Comparison of ENCODE assay signal across 16 cellular contexts in the genomic region with DNA sequence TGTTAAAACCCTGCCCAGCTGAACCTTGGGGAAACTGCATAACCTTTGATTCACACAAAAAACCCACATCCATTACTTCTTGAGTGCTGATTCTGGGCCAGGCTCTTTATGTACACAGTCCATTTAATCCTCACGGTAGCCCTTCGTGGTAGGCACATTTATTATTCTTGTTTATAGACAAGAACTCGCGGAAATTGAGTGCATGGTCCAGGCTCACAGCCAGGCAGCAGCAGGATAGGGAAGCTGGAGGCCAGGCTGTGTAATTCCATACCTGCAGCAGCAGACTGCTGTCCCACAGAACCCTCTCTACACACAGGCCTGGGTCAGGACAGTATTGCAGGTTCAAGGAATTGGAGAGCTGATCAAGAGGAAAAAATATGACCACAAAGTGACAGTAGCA. TPM values are rescaled to one million over a fixed set of nuclear protein-coding genes. Genes with fewer than 3 reads are reported as not detected.
DNase-seq lines count a peak whose midpoint lies in the region; ATAC-seq, FAIRE-seq and TF ChIP-seq lines count a peak whose summit lies in the region.
"Had no signal": no experiment of that assay in that cellular context is flagged by ENCODE, and none has a peak within 500 bp of the region (broad histone marks: within the 10 kb centered on the region; RNA-seq: fewer than 3 reads in every experiment).

No MANE protein-coding gene starts in this region.

- no peak overlapping the region for H2BK5ac ChIP-seq in H1 (ENCODE audit: low read depth, low read length)

- no peak overlapping the region for H3K56ac ChIP-seq in H1 (replicated peaks; ENCODE audit: insufficient read length, low read depth, low read length)

- BruUV-seq in OCI-LY7 (replicated peaks; lab: Mats Ljungman, UMichigan), result no TSS peak

- no peak overlapping the region for H3K18ac ChIP-seq in H1 (ENCODE audit: extremely low read depth, low read length)

- H4K20me1 ChIP-seq in H1 (replicated peaks in 1 of 2; ENCODE audit: control insufficient read depth in 1 of 2, insufficient read depth in 2 of 2, low read length in 2 of 2), result no peaks in the 10 kb centered on the region
- no peaks in the 10 kb centered on the region for H4K20me1 ChIP-seq in OCI-LY7 (ENCODE audit: insufficient read depth, low read length)

- TF ChIP-seq POLR2A in H1 (IDR thresholded peaks at IDR 0.05; ENCODE audit: control extremely low read depth in 1 of 2, low read depth in 2 of 2, low read length in 2 of 2), result no peak

- H3K4ac ChIP-seq in H1 (replicated peaks; ENCODE audit: insufficient read length, low read depth, low read length), result peak overlapping the region; percentile 5

- H3K14ac ChIP-seq in H1 (ENCODE audit: insufficient read length), result no peak overlapping the region

- H3K4me1 Mint-ChIP-seq in stimulated activated memory B cell treated with anti-CD40 and anti-IgM and Interleukin-4, amounts not matched to agents 10 μg/mL and 1 μg/mL and 100 μg/mL, for 72 hours, result no peaks in the 10 kb centered on the region

- no peak overlapping the region for H3K27ac Mint-ChIP-seq in stimulated activated memory B cell treated with anti-CD40 and anti-IgM and Interleukin-4, amounts not matched to agents 10 μg/mL and 1 μg/mL and 100 μg/mL, for 72 hours
- H3K27ac Mint-ChIP-seq: CD8-positive, alpha-beta T cell; T-helper 2 cell treated with Interferon-gamma antibody and Interleukin-4, amounts not matched to agents 5 μg/mL and 100 μg/mL, for 36 hours had no signal

- H3K9me2 ChIP-seq in OCI-LY7 (ENCODE audit: insufficient read depth, low read length), result no peaks in the 10 kb centered on the region

- H4K91ac ChIP-seq in H1 (replicated peaks; ENCODE audit: insufficient read length, low read length), result no peak overlapping the region

- H3K79me2 ChIP-seq in H1 (ENCODE audit: control insufficient read depth in 1 of 2, insufficient read depth in 2 of 2, low read length in 2 of 2) (no peaks in the 10 kb centered on the region), OCI-LY7 (ENCODE audit: insufficient read depth, low read depth, low read length) (no peaks in the 10 kb centered on the region)

- peaks cover 12% of the 10 kb centered on the region for H3K9me3 Mint-ChIP-seq in stimulated activated memory B cell treated with anti-CD40 and anti-IgM and Interleukin-4, amounts not matched to agents 10 μg/mL and 1 μg/mL and 100 μg/mL, for 72 hours

- no peak overlapping the region for H2AK5ac ChIP-seq in H1 (ENCODE audit: low read depth, low read length)

- CTCF ChIA-PET in H1 (lab: Charles Lee; ENCODE audit: partially characterized antibody), result interaction anchor here (1.0 to 1.3 kb wide), 3 partner anchors 39 to 118 kb away, joined by 3 read pairs; no protein-coding TSS in a partner anchor
- CTCF ChIA-PET in OCI-LY7 (lab: Charles Lee; ENCODE audit: unreplicated experiment), result no interaction called here

- no peak overlapping the region for H3K27ac ChIP-seq in H1 (ENCODE audit: low read depth, low read length)
- no peak overlapping the region for H3K27ac ChIP-seq in OCI-LY7 (ENCODE audit: low read depth, low read length, poor library complexity, severe bottlenecking)
- H3K27ac ChIP-seq: KMS-11 had no signal

- H3K4me1 ChIP-seq in H1 (replicated peaks in 1 of 4; ENCODE audit: control insufficient read depth in 3 of 4, insufficient read depth in 4 of 4, low read length in 3 of 4) (no peaks in the 10 kb centered on the region), OCI-LY7 (ENCODE audit: insufficient read depth, low read length, poor library complexity, severe bottlenecking) (no peaks in the 10 kb centered on the region)
- H3K4me1 ChIP-seq: BE2C had no signal

- TF ChIP-seq EP300 in H1 (IDR thresholded peaks at IDR 0.05; ENCODE audit: borderline replicate concordance in 1 of 2, low read depth in 2 of 2, low read length in 2 of 2), result no peak

- no peak for ATAC-seq in stimulated activated memory B cell treated with anti-CD40 and anti-IgM and Interleukin-4, amounts not matched to agents 10 μg/mL and 1 μg/mL and 100 μg/mL, for 72 hours
- ATAC-seq: CD8-positive, alpha-beta T cell had no signal

- H3K27me3 Mint-ChIP-seq in stimulated activated memory B cell treated with anti-CD40 and anti-IgM and Interleukin-4, amounts not matched to agents 10 μg/mL and 1 μg/mL and 100 μg/mL, for 72 hours, result peaks cover 42% of the 10 kb centered on the region

- 92% methylated on average over 4 of the region's 4 CpGs; no CpG with 5 or more reads in 1 of the 2 experiments for WGBS in H1 (ENCODE audit: extremely low coverage in 1 of 2, insufficient coverage in 1 of 2, insufficient read length in 1 of 2, insufficient replicate concordance in 2 of 2, low coverage in 1 of 2, low lambda C conversion rate in 2 of 2, missing lambda C conversion rate in 1 of 2), 2 experiments

- H3K4me3 ChIP-seq in H1 (ENCODE audit: extremely low read depth in 1 of 4, insufficient read depth in 2 of 4, low read depth in 3 of 4, low read length in 4 of 4) (no peak overlapping the region), OCI-LY7 (ENCODE audit: low read depth, low read length, poor library complexity, severe bottlenecking) (no peak overlapping the region)

- DNase-seq in NCI-H1092 (lab: John Stamatoyannopoulos, UW), result peak; percentile 33
- DNase-seq in NCI-H2196 (lab: John Stamatoyannopoulos, UW; ENCODE audit: unreplicated experiment), result peak; percentile 61
- no peak for DNase-seq in H1 (ENCODE audit: low read depth in 1 of 2, low spot score in 2 of 2)
- DNase-seq in OCI-LY7 (ENCODE audit: low spot score), result no peak
- no peak for DNase-seq in T1000 (lab: John Stamatoyannopoulos, UW)
- DNase-seq in NCI-H446 treated with DMSO at 0.1 percent for 48 hours (lab: John Stamatoyannopoulos, UW), result no peak
- DNase-seq: BE2C; CD8-positive, alpha-beta T cell; H7; NCI-H1048; NCI-H1694; NCI-H2227 treated with DMSO at 0.1 percent for 48 hours; NCI-H526 had no signal

- peaks cover 9% of the 10 kb centered on the region for H3K36me3 Mint-ChIP-seq in stimulated activated memory B cell treated with anti-CD40 and anti-IgM and Interleukin-4, amounts not matched to agents 10 μg/mL and 1 μg/mL and 100 μg/mL, for 72 hours

- no peak overlapping the region for H2AFZ ChIP-seq in H1 (ENCODE audit: low read length)
- no peak overlapping the region for H2AFZ ChIP-seq in OCI-LY7 (ENCODE audit: low read length)

- intact Hi-C loops in OCI-LY7 (cut with micrococcal nuclease; ENCODE audit: unreplicated experiment), result no loop called here

- no peak overlapping the region for H3K23ac ChIP-seq in H1 (ENCODE audit: insufficient read length)

- no peak overlapping the region for H2BK12ac ChIP-seq in H1 (ENCODE audit: low read depth, low read length)

- FAIRE-seq in H1 (lab: Jason Lieb, UNC), result no peak

- no peak for TF ChIP-seq RAD21 in H1 (IDR thresholded peaks at IDR 0.05 in 1 of 2, conservative IDR thresholded peaks at IDR 0.05 in 1 of 2; ENCODE audit: low read depth in 2 of 2, low read length in 2 of 2)

- no peak overlapping the region for H3K4me3 Mint-ChIP-seq in stimulated activated memory B cell treated with anti-CD40 and anti-IgM and Interleukin-4, amounts not matched to agents 10 μg/mL and 1 μg/mL and 100 μg/mL, for 72 hours
- H3K4me3 Mint-ChIP-seq: CD8-positive, alpha-beta T cell; T-helper 2 cell treated with Interferon-gamma antibody and Interleukin-4, amounts not matched to agents 5 μg/mL and 100 μg/mL, for 36 hours had no signal

- no peaks in the 10 kb centered on the region for H3K27me3 ChIP-seq in H1 (replicated peaks in 1 of 4; ENCODE audit: control insufficient read depth in 3 of 4, extremely low read depth in 1 of 4, insufficient read depth in 3 of 4, low read length in 3 of 4)
- H3K27me3 ChIP-seq: BE2C had no signal

- no peak overlapping the region for H2BK20ac ChIP-seq in H1 (ENCODE audit: low read length)

- H4K5ac ChIP-seq in H1 (ENCODE audit: insufficient read length, low read depth, low read length), result no peak overlapping the region

- H3K36me3 ChIP-seq in H1 (ENCODE audit: control insufficient read depth in 2 of 4, insufficient read depth in 4 of 4, low read length in 3 of 4) (no peaks in the 10 kb centered on the region), OCI-LY7 (ENCODE audit: insufficient read depth, low read length) (no peaks in the 10 kb centered on the region)
- H3K36me3 ChIP-seq: BE2C had no signal

- H4K8ac ChIP-seq in H1 (ENCODE audit: extremely low read depth, insufficient read depth, low read length), result no peak overlapping the region

- H2BK15ac ChIP-seq in H1 (ENCODE audit: low read length), result no peak overlapping the region

- H3K4me2 ChIP-seq in H1 (ENCODE audit: insufficient read depth in 1 of 2, low read depth in 2 of 2, low read length in 2 of 2) (no peak overlapping the region), OCI-LY7 (ENCODE audit: low read length) (no peak overlapping the region)
- H3K4me2 ChIP-seq: KMS-11 had no signal

- H3K9ac ChIP-seq in H1 (replicated peaks in 1 of 4; ENCODE audit: extremely low read depth in 1 of 4, low read depth in 3 of 4, low read length in 3 of 4), result no peak overlapping the region
- H3K9ac ChIP-seq: KMS-11 had no signal

- H3K23me2 ChIP-seq in H1 (ENCODE audit: low read depth, low read length), result no peaks in the 10 kb centered on the region

- no peak overlapping the region for H2BK120ac ChIP-seq in H1 (replicated peaks; ENCODE audit: low read depth, low read length)

- POLR2A ChIA-PET in H1 (lab: Charles Lee; ENCODE audit: partially characterized antibody) (interaction anchor here (1.2 kb wide), 1 partner anchor 69 kb away, joined by 3 read pairs; no protein-coding TSS in a partner anchor), OCI-LY7 (lab: Charles Lee) (no interaction called here)

- H3K9me3 ChIP-seq in H1 (ENCODE audit: insufficient read depth in 2 of 2, low read depth in 1 of 2, low read length in 1 of 2) (no peaks in the 10 kb centered on the region), OCI-LY7 (ENCODE audit: low read length) (peaks cover 5% of the 10 kb centered on the region)
- H3K9me3 ChIP-seq: BE2C had no signal

- TF ChIP-seq CTCF in H1 (IDR thresholded peaks at IDR 0.05; ENCODE audit: control extremely low read depth in 1 of 3, insufficient read depth in 1 of 3, low read depth in 1 of 3, low read length in 3 of 3) (no peak), OCI-LY7 (conservative IDR thresholded peaks at IDR 0.05; ENCODE audit: low read length) (no peak)

- no peaks in the 10 kb centered on the region for H3K79me1 ChIP-seq in H1 (ENCODE audit: low read depth, low read length)

RNA-seq across cellular contexts. Expression of a gene that starts 28.5 kb away (rescaled TPM):
- 52.2 and 54.7 TPM in 2 replicates for total RNA-seq in H1 (2021; fragmentation: NEBNext Ultra II Directional; extraction: Animal tissue kit (Norgen Biotek cat#: 25700))
- 24.9 and 28.0 TPM in 2 replicates for polyA plus RNA-seq in H1 (2011; rRNA removed)
- 25.4 TPM for polyA plus RNA-seq in H1 (2011; cell fraction: cytosol; rRNA removed)
- 41.2 TPM for polyA plus RNA-seq in H1 (2011; cell fraction: nucleus; rRNA removed)
- polyA plus RNA-seq in H1 (2012, experiment 1 of 2), result 26.0 to 38.6 TPM (median 29.8 TPM) in 4 replicates
- polyA plus RNA-seq in H1 (2012, experiment 2 of 2), result 7.2 TPM
- 32.7 TPM for polyA plus RNA-seq in H1 (2013, experiment 1 of 2)
- polyA plus RNA-seq in H1 (2013, experiment 2 of 2), result 30.5 TPM
- polyA minus RNA-seq in H1 (2011; rRNA and poly(A)+ RNA removed), result 85.2 and 86.7 TPM in 2 replicates
- polyA minus RNA-seq in H1 (2011; cell fraction: cytosol; rRNA and poly(A)+ RNA removed), result 60.4 TPM
- polyA minus RNA-seq in H1 (2011; cell fraction: nucleus; rRNA and poly(A)+ RNA removed), result 75.8 TPM
- 69.8 and 81.9 TPM in 2 replicates for total RNA-seq in OCI-LY7 (2014; rRNA removed; shearing (Covaris generic))
- 104 and 115 TPM in 2 replicates for total RNA-seq in OCI-LY7 (2022)

RNA-seq across cellular contexts. Expression of a gene that starts 30.4 kb away (rescaled TPM):
- 37.6 and 41.6 TPM in 2 replicates for total RNA-seq in H1 (2021; fragmentation: NEBNext Ultra II Directional; extraction: Animal tissue kit (Norgen Biotek cat#: 25700))
- polyA plus RNA-seq in H1 (2011; rRNA removed), result 28.8 and 29.6 TPM in 2 replicates
- polyA plus RNA-seq in H1 (2011; cell fraction: cytosol; rRNA removed), result 32.1 TPM
- 34.4 TPM for polyA plus RNA-seq in H1 (2011; cell fraction: nucleus; rRNA removed)
- 29.4 to 34.2 TPM (median 32.6 TPM) in 4 replicates for polyA plus RNA-seq in H1 (2012, experiment 1 of 2)
- polyA plus RNA-seq in H1 (2012, experiment 2 of 2), result 21.5 TPM
- 34.9 TPM for polyA plus RNA-seq in H1 (2013, experiment 1 of 2)
- 32.9 TPM for polyA plus RNA-seq in H1 (2013, experiment 2 of 2)
- 24.5 and 26.6 TPM in 2 replicates for polyA minus RNA-seq in H1 (2011; rRNA and poly(A)+ RNA removed)
- 15.2 TPM for polyA minus RNA-seq in H1 (2011; cell fraction: cytosol; rRNA and poly(A)+ RNA removed)
- 39.4 TPM for polyA minus RNA-seq in H1 (2011; cell fraction: nucleus; rRNA and poly(A)+ RNA removed)
- 47.1 and 50.2 TPM in 2 replicates for total RNA-seq in OCI-LY7 (2014; rRNA removed; shearing (Covaris generic))
- 55.0 and 55.7 TPM in 2 replicates for total RNA-seq in OCI-LY7 (2022)

Comparison
In these comparisons a context has a peak if more than half of its experiments do, and no peak if none do; other contexts are left out.
1. DNase-seq: peak in NCI-H1092 (single experiment) and NCI-H2196 (single experiment); none in H1 (0 of 2), OCI-LY7 (single experiment), T1000 (single experiment) and NCI-H446 treated with DMSO at 0.1 percent for 48 hours (single experiment).